Comparison of ENCODE assay signal across 15 cellular contexts in genomic region chr14:32004300-32004699, GRCh38.
DNase-seq lines count a peak whose midpoint lies in the region; ATAC-seq and TF ChIP-seq lines count a peak whose summit lies in the region.
"Had no signal": no experiment of that assay in that cellular context is flagged by ENCODE, and none has a peak within 500 bp of the region (broad histone marks: within the 10 kb centered on the region; RNA-seq: fewer than 3 reads in every experiment).

No MANE protein-coding gene starts in this region.

- no peak overlapping the region for H3K27ac ChIP-seq in SK-N-SH (ENCODE audit: low read depth in 2 of 2, low read length in 1 of 2)
- no peak overlapping the region for H3K27ac ChIP-seq in foreskin keratinocyte
- H3K27ac ChIP-seq in WERI-Rb-1, result no peak overlapping the region
- H3K27ac ChIP-seq: adrenal gland, testis had no signal

- H3K27me3 ChIP-seq in SK-N-SH (ENCODE audit: insufficient read depth) (no peaks in the 10 kb centered on the region), foreskin keratinocyte (no peaks in the 10 kb centered on the region), WERI-Rb-1 (ENCODE audit: insufficient read depth, low read depth, severe bottlenecking) (no peaks in the 10 kb centered on the region)
- H3K27me3 ChIP-seq: adrenal gland, testis had no signal

- DNase-seq in stimulated activated naive CD8-positive, alpha-beta T cell treated with anti-CD3 and anti-CD28 coated beads, Interleukin-15, Interleukin-2, amounts not matched to agents 100 U/mL and 50 U/mL, for 24 hours, result no peak
- DNase-seq in stimulated activated naive CD8-positive, alpha-beta T cell treated with anti-CD3 and anti-CD28 coated beads, Interleukin-15, amount 100 ng/mL, for 72 hours, result no peak
- DNase-seq in SK-N-SH, result no peak
- DNase-seq in foreskin keratinocyte, result peak in 1 of 2 donors; percentile 42
- no peak for DNase-seq in COR-L47 (lab: John Stamatoyannopoulos, UW)
- DNase-seq in WERI-Rb-1, result no peak
- no peak for DNase-seq in erythroblast (lab: John Stamatoyannopoulos, UW)
- no peak for DNase-seq in KG1 (lab: John Stamatoyannopoulos, UW)
- DNase-seq: activated T-cell treated with anti-CD3 and anti-CD28 coated beads, Interleukin-2, amount 50 U/mL, for 1 hour; adrenal gland; NCI-H1092; NCI-H345; T-helper 1 cell; testis had no signal

- H3K27me3 Mint-ChIP-seq in stimulated activated naive CD8-positive, alpha-beta T cell treated with anti-CD3 and anti-CD28 coated beads, Interleukin-15, amount 100 ng/mL, for 72 hours, result peaks cover 19% of the 10 kb centered on the region

- TF ChIP-seq CTCF in SK-N-SH (IDR thresholded peaks at IDR 0.05) (no peak), foreskin keratinocyte (conservative IDR thresholded peaks at IDR 0.05) (no peak), WERI-Rb-1 (IDR thresholded peaks at IDR 0.05; ENCODE audit: low read depth, low read length) (no peak)

- peaks cover 7% of the 10 kb centered on the region for H3K4me1 Mint-ChIP-seq in stimulated activated naive CD8-positive, alpha-beta T cell treated with anti-CD3 and anti-CD28 coated beads, Interleukin-15, amount 100 ng/mL, for 72 hours

- no peaks in the 10 kb centered on the region for H3K9me2 ChIP-seq in SK-N-SH

- H3K4me2 ChIP-seq in SK-N-SH, result no peak overlapping the region

- peak; percentile 19 for ATAC-seq in stimulated activated naive CD8-positive, alpha-beta T cell treated with anti-CD3 and anti-CD28 coated beads, Interleukin-15, Interleukin-2, amounts not matched to agents 100 U/mL and 50 U/mL, for 24 hours
- ATAC-seq in stimulated activated naive CD8-positive, alpha-beta T cell treated with anti-CD3 and anti-CD28 coated beads, Interleukin-15, amount 100 ng/mL, for 72 hours, result no peak
- peak; percentile 11 for ATAC-seq in foreskin keratinocyte

- POLR2A ChIA-PET in SK-N-SH (lab: Yijun Ruan, JAX), result no interaction called here

- H3K9me3 ChIP-seq in SK-N-SH, result no peaks in the 10 kb centered on the region
- no peaks in the 10 kb centered on the region for H3K9me3 ChIP-seq in WERI-Rb-1 (ENCODE audit: severe bottlenecking)
- H3K9me3 ChIP-seq: adrenal gland, testis had no signal

- H3K4me3 Mint-ChIP-seq in stimulated activated naive CD8-positive, alpha-beta T cell treated with anti-CD3 and anti-CD28 coated beads, Interleukin-15, amount 100 ng/mL, for 72 hours, result no peak overlapping the region
- H3K4me3 Mint-ChIP-seq: mesothelial cell of epicardium had no signal

- H3K36me3 ChIP-seq in SK-N-SH (replicated peaks in 1 of 2; ENCODE audit: control insufficient read depth in 1 of 2, insufficient read depth in 2 of 2, low read length in 1 of 2), result no peaks in the 10 kb centered on the region
- H3K36me3 ChIP-seq in WERI-Rb-1, result no peaks in the 10 kb centered on the region
- H3K36me3 ChIP-seq: adrenal gland had no signal

- H4K20me1 ChIP-seq in SK-N-SH (ENCODE audit: insufficient read depth), result no peaks in the 10 kb centered on the region

- WGBS in SK-N-SH (ENCODE audit: low lambda C conversion rate), result 50% methylated on average over 4 of the region's 4 CpGs

- H3F3A ChIP-seq in SK-N-SH (replicated peaks; ENCODE audit: insufficient read depth), result peaks cover 14% of the 10 kb centered on the region

- no peak for TF ChIP-seq POLR2A in erythroblast (IDR thresholded peaks at IDR 0.05; ENCODE audit: low read length)

- no peak overlapping the region for H3K9ac ChIP-seq in SK-N-SH

- H3K4me1 ChIP-seq in SK-N-SH (ENCODE audit: control insufficient read depth in 1 of 2, insufficient read depth in 2 of 2, low read depth in 1 of 2, low read length in 1 of 2) (peaks cover 0 to 5% of the 10 kb centered on the region in 2 experiments; a peak in 2 of 4 replicates), foreskin keratinocyte (no peaks in the 10 kb centered on the region)

- no peak for TF ChIP-seq RAD21 in SK-N-SH (IDR thresholded peaks at IDR 0.05; ENCODE audit: low read length)

- H3K4me3 ChIP-seq in SK-N-SH (ENCODE audit: low read depth in 2 of 2, low read length in 1 of 2) (no peak overlapping the region), WERI-Rb-1 (ENCODE audit: low read depth, low read length) (no peak overlapping the region)
- H3K4me3 ChIP-seq: adrenal gland, testis had no signal

- H3K27ac Mint-ChIP-seq in stimulated activated naive CD8-positive, alpha-beta T cell treated with anti-CD3 and anti-CD28 coated beads, Interleukin-15, amount 100 ng/mL, for 72 hours, result no peak overlapping the region
- H3K27ac Mint-ChIP-seq: mesothelial cell of epicardium had no signal

- H2AFZ ChIP-seq in SK-N-SH (ENCODE audit: low read depth), result no peak overlapping the region

- CTCF ChIA-PET in SK-N-SH (lab: Yijun Ruan, JAX), result interaction anchor here (0.7 kb wide), 1 partner anchor 10 kb away, joined by 3 read pairs; no protein-coding TSS in a partner anchor

- no peaks in the 10 kb centered on the region for H3K79me2 ChIP-seq in SK-N-SH (ENCODE audit: insufficient read depth)

- no peaks in the 10 kb centered on the region for H3K9me3 Mint-ChIP-seq in stimulated activated naive CD8-positive, alpha-beta T cell treated with anti-CD3 and anti-CD28 coated beads, Interleukin-15, amount 100 ng/mL, for 72 hours
- H3K9me3 Mint-ChIP-seq: mesothelial cell of epicardium had no signal

- TF ChIP-seq EP300 in SK-N-SH (IDR thresholded peaks at IDR 0.05; ENCODE audit: borderline replicate concordance in 1 of 2, low read depth in 1 of 2, low read length in 1 of 2), result no peak

TF ChIP-seq in SK-N-SH, 30 proteins besides CTCF, POLR2A, EP300 and RAD21:
- TF ChIP-seq PBX3 (IDR thresholded peaks at IDR 0.05), result no peak
- no peak for TF ChIP-seq IRF3 (IDR thresholded peaks at IDR 0.05; ENCODE audit: low read depth, low read length)
- TF ChIP-seq FOSL2 (IDR thresholded peaks at IDR 0.05; ENCODE audit: borderline replicate concordance, low read depth), result peak; percentile 15; the same call in 1 of the 2 replicates
- TF ChIP-seq SMC3 (IDR thresholded peaks at IDR 0.05; ENCODE audit: low read depth, low read length), result no peak
- TF ChIP-seq JUND (IDR thresholded peaks at IDR 0.05), result no peak
- TF ChIP-seq RCOR1 (IDR thresholded peaks at IDR 0.05; ENCODE audit: low read length), result no peak
